Comparison of ENCODE assay signal across 8 cellular contexts in the genomic region with DNA sequence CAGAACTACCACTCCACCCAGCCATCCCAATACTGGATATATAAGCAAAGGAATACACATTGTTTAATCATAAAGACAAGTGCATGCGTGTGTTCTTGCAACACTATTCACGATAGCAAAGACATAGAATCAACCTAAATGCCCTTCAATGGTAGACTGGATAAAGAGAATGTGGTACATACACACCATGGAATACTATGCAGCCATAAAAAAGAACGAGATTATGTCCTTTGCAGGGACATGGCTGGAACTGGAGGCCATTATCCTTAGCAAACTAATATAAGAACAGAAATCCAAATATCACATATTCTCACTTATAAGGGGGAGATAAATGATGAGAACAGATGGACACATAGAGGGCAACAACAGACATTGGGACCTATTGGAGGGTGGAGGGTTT.
"Had no signal": no experiment of that assay in that cellular context is flagged by ENCODE, and none has a peak within 500 bp of the region (broad histone marks: within the 10 kb centered on the region; RNA-seq: fewer than 3 reads in every experiment).

No MANE protein-coding gene starts in this region.

- H3K36me3 Mint-ChIP-seq: IgD-negative memory B cell had no signal

- H3K4me2 ChIP-seq: GM23338 had no signal

- H3K36me3 ChIP-seq: HAP-1 had no signal

- H2AFZ ChIP-seq: GM23338 had no signal

- FAIRE-seq: H1, HepG2 had no signal

- ATAC-seq: GM23338, HCT116, HepG2 had no signal

- H3K27ac Mint-ChIP-seq: GM23338, IgD-negative memory B cell had no signal

- H3K4me3 Mint-ChIP-seq: GM23338, IgD-negative memory B cell had no signal

- H3K4me1 Mint-ChIP-seq: IgD-negative memory B cell had no signal

- DNase-seq: H7, KG1 had no signal

- H3K4me3 ChIP-seq: GM23338, HAP-1 had no signal
